ENCODE assay signal across 29 cellular contexts in genomic region chr12:101361455-101361854, GRCh38.
"Had no signal": no experiment of that assay in that cellular context is flagged by ENCODE, and none has a peak within 500 bp of the region (broad histone marks: within the 10 kb centered on the region; RNA-seq: fewer than 3 reads in every experiment).

No MANE protein-coding gene starts in this region.

- H3K4me3 Mint-ChIP-seq: dendritic cell treated with granulocyte-macrophage colony-stimulating factor and Interleukin-4, amounts not matched to agents 40 ng/mL and 50 ng/mL, for 4 days; effector memory CD8-positive, alpha-beta T cell; endodermal cell had no signal

- H3K4me3 ChIP-seq: colonic mucosa, coronary artery, dorsolateral prefrontal cortex, esophagus muscularis mucosa, esophagus squamous epithelium, gastrocnemius medialis, gastroesophageal sphincter, heart left ventricle, heart right ventricle, hepatocyte had no signal

- H3K9me3 Mint-ChIP-seq: dendritic cell treated with granulocyte-macrophage colony-stimulating factor and Interleukin-4, amounts not matched to agents 40 ng/mL and 50 ng/mL, for 4 days; effector memory CD8-positive, alpha-beta T cell; endodermal cell had no signal

- DNase-seq: colonic mucosa; cortex of kidney; dermis blood vessel endothelial cell; dorsolateral prefrontal cortex; effector CD4-positive, alpha-beta T cell; effector CD8-positive, alpha-beta T cell; effector memory CD4-positive, alpha-beta T cell; effector memory CD8-positive, alpha-beta T cell; endodermal cell; erythroblast; esophagus squamous epithelium; foreskin fibroblast; foreskin keratinocyte; foreskin melanocyte; gastrocnemius medialis; glutamatergic neuron; head of caudate nucleus; heart left ventricle; heart right ventricle had no signal

- H3K27me3 Mint-ChIP-seq: dendritic cell treated with granulocyte-macrophage colony-stimulating factor and Interleukin-4, amounts not matched to agents 40 ng/mL and 50 ng/mL, for 4 days; effector memory CD8-positive, alpha-beta T cell had no signal

- H3K4me1 Mint-ChIP-seq: endodermal cell had no signal

- H3K4me1 ChIP-seq: colonic mucosa, esophagus muscularis mucosa, esophagus squamous epithelium, foreskin keratinocyte, gastrocnemius medialis, gastroesophageal sphincter, heart right ventricle had no signal

- H3K27ac Mint-ChIP-seq: dendritic cell treated with granulocyte-macrophage colony-stimulating factor and Interleukin-4, amounts not matched to agents 40 ng/mL and 50 ng/mL, for 4 days; effector memory CD8-positive, alpha-beta T cell; endodermal cell had no signal

- H3K27ac ChIP-seq: colonic mucosa, coronary artery, dorsolateral prefrontal cortex, epithelial cell of prostate, esophagus muscularis mucosa, esophagus squamous epithelium, foreskin keratinocyte, gastrocnemius medialis, gastroesophageal sphincter, heart left ventricle, heart right ventricle, hepatocyte had no signal

- H3K36me3 ChIP-seq: colonic mucosa had no signal

- ATAC-seq: effector memory CD8-positive, alpha-beta T cell; esophagus mucosa; foreskin keratinocyte; gastrocnemius medialis; gastroesophageal sphincter; heart left ventricle; heart right ventricle had no signal

- H3K9me3 ChIP-seq: colonic mucosa, esophagus muscularis mucosa, esophagus squamous epithelium, gastrocnemius medialis, gastroesophageal sphincter, heart left ventricle, heart right ventricle had no signal

- H3K4me2 ChIP-seq: hepatocyte had no signal

- FAIRE-seq: endometrium, endothelial cell of umbilical vein, frontal cortex had no signal
